ENCODE assay signal across 8 cellular contexts in genomic region chr7:149760538-149760937, GRCh38. TPM values are rescaled to one million over a fixed set of nuclear protein-coding genes. Genes with fewer than 3 reads are reported as not detected.
"Had no signal": no experiment of that assay in that cellular context is flagged by ENCODE, and none has a peak within 500 bp of the region (broad histone marks: within the 10 kb centered on the region; RNA-seq: fewer than 3 reads in every experiment).

No MANE protein-coding gene starts in this region.

- H3K4me3 ChIP-seq: GM12878 had no signal

- FAIRE-seq: G401.6, GM12878, GM12891, GM12892, GM18507, GM19239 had no signal

- DNase-seq: GDM1, GF-D8 had no signal

- ATAC-seq: GM12878 had no signal

RNA-seq across cellular contexts. Expression of gene ZNF467, which starts 12.8 kb away (rescaled TPM):
- total RNA-seq: GM12878 had no signal
- polyA plus RNA-seq: GM12878 had no signal
